In genomic region chr6:100846276-100846675, GRCh38 we compare ENCODE assay signal across 17 cellular contexts. TPM values are rescaled to one million over a fixed set of nuclear protein-coding genes. Genes with fewer than 3 reads are reported as not detected.
A peak's percentile ranks its signal among the peaks of the same experiment; 100 is the strongest.
DNase-seq lines count a peak whose midpoint lies in the region; ATAC-seq and TF ChIP-seq lines count a peak whose summit lies in the region.
"Had no signal": no experiment of that assay in that cellular context is flagged by ENCODE, and none has a peak within 500 bp of the region (broad histone marks: within the 10 kb centered on the region; RNA-seq: fewer than 3 reads in every experiment).

No MANE protein-coding gene starts in this region.

- H3K4me3 Mint-ChIP-seq in activated T-helper 17 cell treated with anti-CD3 and anti-CD28 coated beads, Interleukin-2, amount 50 U/mL, for 72 hours: no peak overlapping the region
- H3K4me3 Mint-ChIP-seq: activated B cell treated with CpG ODN at 0.5 μM for 24 hours; stimulated activated naive CD8-positive, alpha-beta T cell treated with anti-CD3 and anti-CD28 coated beads, Interleukin-15, Interleukin-2, amounts not matched to agents 100 ng/mL and 50 ng/mL, for 24 hours had no signal

- no peak overlapping the region for H3K27ac Mint-ChIP-seq in activated T-helper 17 cell treated with anti-CD3 and anti-CD28 coated beads, Interleukin-2, amount 50 U/mL, for 72 hours
- H3K27ac Mint-ChIP-seq: activated B cell treated with CpG ODN at 0.5 μM for 24 hours; stimulated activated naive CD8-positive, alpha-beta T cell treated with anti-CD3 and anti-CD28 coated beads, Interleukin-15, Interleukin-2, amounts not matched to agents 100 ng/mL and 50 ng/mL, for 24 hours had no signal

- H3K4me1 Mint-ChIP-seq in activated T-helper 17 cell treated with anti-CD3 and anti-CD28 coated beads, Interleukin-2, amount 50 U/mL, for 72 hours: peaks cover 16% of the 10 kb centered on the region

- H3K36me3 ChIP-seq in BE2C (no peaks in the 10 kb centered on the region), heart left ventricle (peaks cover 0 to 19% (median 11%) of the 10 kb centered on the region in 9 donors)

- H3K27me3 ChIP-seq in BE2C (no peaks in the 10 kb centered on the region), heart left ventricle (no peaks in the 10 kb centered on the region)
- H3K27me3 ChIP-seq: BLaER1 had no signal

- H3K9me3 Mint-ChIP-seq in activated T-helper 17 cell treated with anti-CD3 and anti-CD28 coated beads, Interleukin-2, amount 50 U/mL, for 72 hours: no peaks in the 10 kb centered on the region
- H3K9me3 Mint-ChIP-seq: activated B cell treated with CpG ODN at 0.5 μM for 24 hours; stimulated activated naive CD8-positive, alpha-beta T cell treated with anti-CD3 and anti-CD28 coated beads, Interleukin-15, Interleukin-2, amounts not matched to agents 100 ng/mL and 50 ng/mL, for 24 hours had no signal

- TF ChIP-seq CTCF in BE2C (IDR thresholded peaks at IDR 0.05; ENCODE audit: low read depth, low read length) (no peak), heart left ventricle (IDR thresholded peaks at IDR 0.05) (no peak)

- H3K9me3 ChIP-seq in BE2C (no peaks in the 10 kb centered on the region), heart left ventricle (no peaks in the 10 kb centered on the region)
- H3K9me3 ChIP-seq: BLaER1 had no signal

- TF ChIP-seq POLR2A in heart left ventricle (IDR thresholded peaks at IDR 0.05): no peak

- H3K27me3 Mint-ChIP-seq in activated T-helper 17 cell treated with anti-CD3 and anti-CD28 coated beads, Interleukin-2, amount 50 U/mL, for 72 hours: no peaks in the 10 kb centered on the region
- H3K27me3 Mint-ChIP-seq: activated B cell treated with CpG ODN at 0.5 μM for 24 hours; stimulated activated naive CD8-positive, alpha-beta T cell treated with anti-CD3 and anti-CD28 coated beads, Interleukin-15, Interleukin-2, amounts not matched to agents 100 ng/mL and 50 ng/mL, for 24 hours had no signal

- ATAC-seq in GM18907 (IDR thresholded peaks at IDR 0.05; ENCODE audit: unreplicated experiment) (peak; percentile 89), HG03139 (IDR thresholded peaks at IDR 0.05; ENCODE audit: unreplicated experiment) (peak; percentile 82), heart left ventricle (no peak), GM21529 (IDR thresholded peaks at IDR 0.05; ENCODE audit: unreplicated experiment) (no peak)
- ATAC-seq in activated T-helper 17 cell treated with anti-CD3 and anti-CD28 coated beads, Interleukin-2, amount 50 U/mL, for 72 hours (replicated peaks): peak; percentile 24

- H3K4me1 ChIP-seq in BE2C (no peaks in the 10 kb centered on the region), heart left ventricle (peaks cover 0 to 5% (median 0%) of the 10 kb centered on the region in 12 donors)
- H3K4me1 ChIP-seq: BLaER1 had no signal

- DNase-seq in DMS153 treated with DMSO at 0.1 percent for 48 hours (lab: John Stamatoyannopoulos, UW; ENCODE audit: unreplicated experiment) (peak; percentile 71), BE2C (no peak), heart left ventricle (no peak)
- DNase-seq in stimulated activated CD4-positive, alpha-beta T cell treated with anti-CD3 and anti-CD28 coated beads, Interleukin-4, amount 100 ng/mL, for 24 hours: no peak
- DNase-seq: activated B cell treated with CpG ODN at 0.5 μM for 24 hours; mesendoderm; NCI-H524; posterior cingulate gyrus; stimulated activated CD4-positive, alpha-beta T cell treated with anti-CD3 and anti-CD28 coated beads, Interleukin-1b, Interleukin-23, amount 100 ng/mL, for 48 hours had no signal

- intact Hi-C loops in heart left ventricle (cut with DNase I): no loop called here

- no peak overlapping the region for H3K27ac ChIP-seq in heart left ventricle
- H3K27ac ChIP-seq: BLaER1, KMS-11, SK-N-MC had no signal

- WGBS in heart left ventricle, 4 donors: 43 to 99% (median 82%) methylated on average over 2 of the region's 2 CpGs

- H3K4me3 ChIP-seq in BE2C (ENCODE audit: low read depth, low read length): no peak overlapping the region
- no peak overlapping the region for H3K4me3 ChIP-seq in heart left ventricle
- H3K4me3 ChIP-seq: BLaER1, SK-N-MC had no signal

- peaks cover 40% of the 10 kb centered on the region for H3K36me3 Mint-ChIP-seq in activated T-helper 17 cell treated with anti-CD3 and anti-CD28 coated beads, Interleukin-2, amount 50 U/mL, for 72 hours (ENCODE audit: low read depth)

RNA-seq across cellular contexts. Expression of gene ASCC3, which starts 34.9 kb away (rescaled TPM):
- total RNA-seq in activated T-helper 17 cell treated with anti-CD3 and anti-CD28 coated beads, Interleukin-2, amount 50 U/mL, for 72 hours: 10 to 100 TPM; 58.0 to 87.2 TPM
- 13.0 TPM for polyA plus RNA-seq in BE2C (2012; ENCODE audit: insufficient read depth, insufficient read length, low read depth)
- total RNA-seq in heart left ventricle: 10 to 100 TPM; 11.3 to 29.2 (median 18.5) TPM
- polyA plus RNA-seq in heart left ventricle: 10 to 100 TPM in 1 of 2 donors, 1 to 10 TPM in 1; 3.4 to 13.6 TPM

Comparison
In these comparisons a context has a peak if more than half of its experiments do, and no peak if none do; other contexts are left out.
1. ATAC-seq: peak in GM18907 (single experiment), HG03139 (single experiment) and activated T-helper 17 cell treated with anti-CD3 and anti-CD28 coated beads, Interleukin-2, amount 50 U/mL, for 72 hours (single experiment); none in heart left ventricle (0 of 4) and GM21529 (single experiment).